Comparison of ENCODE assay signal across 33 cellular contexts in the genomic region with DNA sequence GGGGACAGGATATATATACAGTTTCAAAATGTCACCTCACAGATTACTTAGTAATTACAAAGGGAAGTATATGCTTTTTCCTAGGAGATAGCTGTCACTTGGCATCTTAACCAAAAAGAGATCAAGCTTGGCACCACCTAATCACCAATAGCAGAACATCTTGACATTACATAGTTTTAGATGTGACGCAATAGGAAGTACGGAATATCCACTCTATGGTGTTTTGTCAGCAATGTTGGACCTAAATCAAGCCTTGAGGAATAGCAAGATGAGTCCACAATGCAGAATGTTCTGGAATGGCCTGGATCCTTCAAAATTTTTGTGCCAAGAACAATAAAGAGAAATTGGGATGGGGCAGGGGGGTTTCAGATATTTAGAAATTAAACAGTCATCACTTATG.
"Had no signal": no experiment of that assay in that cellular context is flagged by ENCODE, and none has a peak within 500 bp of the region (broad histone marks: within the 10 kb centered on the region; RNA-seq: fewer than 3 reads in every experiment).

No MANE protein-coding gene starts in this region.

- H3K27ac ChIP-seq: adrenal gland, ascending aorta, body of pancreas, brain microvascular endothelial cell, breast epithelium, cardiac muscle cell had no signal

- H3K27me3 ChIP-seq: adrenal gland, ascending aorta, body of pancreas, brain microvascular endothelial cell, breast epithelium, cardiac muscle cell had no signal

- H3K4me1 ChIP-seq: adrenal gland, ascending aorta, body of pancreas, breast epithelium had no signal

- FAIRE-seq: astrocyte, bronchial epithelial cell had no signal

- H3K36me3 ChIP-seq: adrenal gland, ascending aorta, brain microvascular endothelial cell, breast epithelium, cardiac muscle cell had no signal

- DNase-seq: activated effector memory CD4-positive, alpha-beta T cell treated with anti-CD3 and anti-CD28 coated beads, Interleukin-2, amount 50 U/mL, for 16 hours; activated effector memory CD4-positive, alpha-beta T cell treated with Interleukin-2 at 50 U/mL for 16 hours; activated gamma-delta T cell; activated gamma-delta T cell treated with Interleukin-2 at 50 U/mL for 16 hours; activated naive CD4-positive, alpha-beta T cell; activated naive CD4-positive, alpha-beta T cell treated with anti-CD3 and anti-CD28 coated beads for 36 hours; activated naive CD4-positive, alpha-beta T cell treated with anti-CD3 and anti-CD28 coated beads, Interleukin-2, amount 10 ng/mL, durations not matched to agents 7 days and 5 days; activated naive CD4-positive, alpha-beta T cell treated with anti-CD3 and anti-CD28 coated beads, Interleukin-2, amount 50 U/mL, for 16 hours; activated naive CD4-positive, alpha-beta T cell treated with Interleukin-2 at 50 U/mL for 16 hours; activated naive CD8-positive, alpha-beta T cell treated with anti-CD3 and anti-CD28 coated beads for 36 hours; activated naive CD8-positive, alpha-beta T cell treated with anti-CD3 and anti-CD28 coated beads, Interleukin-2, amount 10 ng/mL, durations not matched to agents 7 days and 5 days; activated naive CD8-positive, alpha-beta T cell treated with anti-CD3 and anti-CD28 coated beads, Interleukin-2, amount 50 U/mL, for 24 hours; activated T-cell treated with anti-CD3 and anti-CD28 coated beads, Interleukin-2, amount 50 U/mL, for 24 hours; activated T-cell treated with anti-CD3 and anti-CD28 coated beads, Interleukin-2, amount 50 U/mL, for 4 hours; activated T-cell treated with anti-CD3 and anti-CD28 coated beads, Interleukin-2, amount 50 U/mL, for 48 hours; activated T-cell treated with anti-CD3 and anti-CD28 coated beads, Interleukin-2, amount 50 U/mL, for 72 hours; adrenal gland; amniotic stem cell; amygdala; anterior cingulate cortex; aorta; body of pancreas; brain microvascular endothelial cell; caudate nucleus; central memory CD4-positive, alpha-beta T cell; cerebellar nuclear complex had no signal

- H3K9me3 ChIP-seq: adrenal gland, ascending aorta, body of pancreas, breast epithelium had no signal

- H3K4me3 ChIP-seq: adrenal gland, ascending aorta, body of pancreas, breast epithelium, cardiac muscle cell had no signal

- ATAC-seq: activated naive CD4-positive, alpha-beta T cell treated with anti-CD3 and anti-CD28 coated beads, Interleukin-2, amount 50 U/mL, for 72 hours; activated naive CD8-positive, alpha-beta T cell treated with anti-CD3 and anti-CD28 coated beads, Interleukin-2, amount 50 U/mL, for 24 hours; activated T-cell treated with anti-CD3 and anti-CD28 coated beads, Interleukin-2, amount 50 U/mL, for 4 hours; activated T-cell treated with anti-CD3 and anti-CD28 coated beads, Interleukin-2, amount 50 U/mL, for 72 hours; activated T-helper 17 cell treated with anti-CD3 and anti-CD28 coated beads, Interleukin-2, amount 50 U/mL, for 72 hours; body of pancreas had no signal
